ENCODE assay signal across 8 cellular contexts in the genomic region with DNA sequence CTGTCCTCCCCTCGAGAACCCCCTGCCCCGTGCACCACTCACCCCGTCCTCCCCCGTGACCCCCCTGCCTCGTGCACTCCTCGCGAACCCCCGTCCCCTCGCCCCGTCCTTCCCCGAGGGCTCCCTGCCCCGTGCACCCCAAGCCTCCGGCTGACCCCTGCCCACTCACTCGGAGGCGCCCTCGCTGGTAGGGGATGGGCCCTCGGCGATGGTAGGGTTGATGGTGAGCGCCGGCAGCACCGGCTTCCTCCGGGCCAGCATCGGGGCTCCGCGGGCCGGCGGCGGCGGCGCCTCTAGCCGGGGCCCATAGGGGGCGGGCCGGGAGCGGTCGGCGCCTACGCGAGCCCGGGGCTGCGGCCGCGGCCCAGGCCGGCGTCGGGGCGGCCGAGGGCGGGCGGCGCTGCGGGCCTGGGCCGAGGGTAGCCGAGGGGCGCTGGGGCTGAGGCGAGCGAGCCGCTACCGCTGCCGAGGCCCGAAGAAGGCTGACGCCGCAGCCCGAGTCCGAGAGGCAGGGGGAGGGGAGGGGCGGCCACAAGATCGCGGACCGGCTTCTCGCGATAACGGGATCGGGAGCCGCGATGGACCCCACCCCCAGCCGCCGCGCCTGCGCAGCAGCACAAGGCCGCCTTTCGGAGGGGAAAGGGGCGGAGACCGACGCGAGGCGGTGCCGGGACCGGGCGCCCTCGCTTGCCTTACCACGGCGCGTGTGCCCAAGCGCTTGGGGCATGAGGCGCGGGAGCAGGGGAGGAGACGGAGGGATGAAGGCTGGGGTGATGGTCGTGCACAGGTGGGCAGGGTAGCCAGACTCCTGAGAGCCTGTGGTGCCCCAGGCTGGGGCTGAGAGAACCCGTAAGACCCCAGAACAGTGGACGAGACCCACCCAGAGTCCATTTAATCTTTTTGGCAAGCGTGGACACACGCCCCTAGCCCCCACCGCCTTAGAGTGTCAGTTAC. TPM values are rescaled to one million over a fixed set of nuclear protein-coding genes. Genes with fewer than 3 reads are reported as not detected.
A peak's percentile ranks its signal among the peaks of the same experiment; 100 is the strongest.
DNase-seq lines count a peak whose midpoint lies in the region; ATAC-seq and TF ChIP-seq lines count a peak whose summit lies in the region.

A gene (minus strand): TSS at position 508 of the 954 bp plus-strand sequence. CDS start 247 bp downstream, at position 261.

- H3K27me3 ChIP-seq in adrenal gland (no peaks in the 10 kb centered on the region), heart left ventricle (no peaks in the 10 kb centered on the region)

- H3K27me3 Mint-ChIP-seq in type B pancreatic cell: no peaks in the 10 kb centered on the region

- intact Hi-C loops in adrenal gland (cut with DNase I) (loop anchor here in 1 of 2 donors (5.0 kb wide), 1 partner anchor 52 kb away; no protein-coding TSS in a partner anchor), heart left ventricle (cut with DNase I) (loop anchor here in 7 of 10 donors (1.0 to 10.0 kb wide), 7 partner anchors 47 to 139 kb away; a partner anchor contains a TSS), posterior cingulate gyrus (cut with DNase I) (loop anchor here (5.0 to 10.0 kb wide), 3 partner anchors 57 to 117 kb away; a partner anchor contains a TSS)

- H3K4me3 ChIP-seq in adrenal gland: peak within 1 kb of the TSS; percentile 57 to 93 (median 70)
- peak within 1 kb of the TSS; percentile 44 to 95 (median 78) for H3K4me3 ChIP-seq in heart left ventricle

- H3K4me1 ChIP-seq in adrenal gland (replicated peaks in 1 of 2): peaks cover 13 to 24% of the 10 kb centered on the region in 2 donors
- H3K4me1 ChIP-seq in heart left ventricle: peaks cover 0 to 33% (median 16%) of the 10 kb centered on the region in 12 donors

- ATAC-seq in HG02623 (IDR thresholded peaks at IDR 0.05; ENCODE audit: unreplicated experiment) (peak; percentile 81), heart left ventricle (peak; percentile 92 to 99 (median 98))

- no peaks in the 10 kb centered on the region for H3K9me3 ChIP-seq in adrenal gland (replicated peaks in 1 of 3)
- H3K9me3 ChIP-seq in heart left ventricle: no peaks in the 10 kb centered on the region

- peaks cover 12% of the 10 kb centered on the region for H3K4me1 Mint-ChIP-seq in type B pancreatic cell (ENCODE audit: unreplicated experiment)

- no peaks in the 10 kb centered on the region for H3K36me3 ChIP-seq in adrenal gland (replicated peaks in 1 of 2)
- H3K36me3 ChIP-seq in heart left ventricle: peaks cover 0 to 18% (median 0%) of the 10 kb centered on the region in 9 donors

- H3K27ac ChIP-seq in adrenal gland: peak within 1 kb of the TSS in 4 of 5 donors; percentile 10 to 96 (median 50)
- H3K27ac ChIP-seq in heart left ventricle: peak within 1 kb of the TSS in 11 of 12 donors; percentile 31 to 84 (median 72)

- H3K27ac Mint-ChIP-seq in type B pancreatic cell: peak within 1 kb of the TSS; percentile 77

- TF ChIP-seq POLR2A in adrenal gland (IDR thresholded peaks at IDR 0.05) (peak; percentile 57 to 68), heart left ventricle (IDR thresholded peaks at IDR 0.05) (peak in 1 of 2 donors; percentile 86)

- POLR2A ChIA-PET in GM10248 (lab: Yijun Ruan, JAX): no interaction called here

- TF ChIP-seq CTCF in GM10248 (IDR thresholded peaks at IDR 0.05; ENCODE audit: control extremely low read depth, extremely low read depth, low read depth, missing control alignments): no peak
- peak in 1 of 6 experiments; percentile 32 for TF ChIP-seq CTCF in adrenal gland (IDR thresholded peaks at IDR 0.05)
- peak in 2 of 12 donors; percentile 17 to 22 for TF ChIP-seq CTCF in heart left ventricle (IDR thresholded peaks at IDR 0.05)
- TF ChIP-seq CTCF in type B pancreatic cell (conservative IDR thresholded peaks at IDR 0.05): peak; percentile 19

- DNase-seq in GM10248 (ENCODE audit: extremely low spot score) (peak; percentile 98), NCI-H1436 treated with DMSO at 0.1 percent for 48 hours (lab: John Stamatoyannopoulos, UW) (peak; percentile 53), T-helper 1 cell (peak; percentile 93 to 97 (median 94)), adrenal gland (peak; percentile 92 to 96 (median 95)), heart left ventricle (peak; percentile 95 to 98 (median 96)), posterior cingulate gyrus (peak; percentile 93 to 99 (median 96)), type B pancreatic cell (ENCODE audit: extremely low spot score, unreplicated experiment) (peak; percentile 97)

- CTCF ChIA-PET in GM10248 (lab: Yijun Ruan, JAX): interaction anchor here (2.2 kb wide), 1 partner anchor 16 kb away, joined by 12 read pairs; no protein-coding TSS in a partner anchor

- H3K36me3 Mint-ChIP-seq in type B pancreatic cell: no peaks in the 10 kb centered on the region

- H3K4me3 Mint-ChIP-seq in type B pancreatic cell: peak within 1 kb of the TSS; percentile 95

- WGBS in adrenal gland, 4 donors: 0 to 3% (median 2%) methylated on average over 7 to 100 of the region's 102 CpGs
- WGBS in heart left ventricle, 4 donors: 0 to 2% (median 1%) methylated on average over 39 to 102 of the region's 102 CpGs

- no peaks in the 10 kb centered on the region for H3K9me3 Mint-ChIP-seq in type B pancreatic cell

RNA-seq across cellular contexts. Expression of the gene that starts here (rescaled TPM):
- 100 to 1,000 TPM in 7 of 8 donors, 10 to 100 TPM in 1; 88.4 to 188 (median 145) TPM for total RNA-seq in adrenal gland
- 100 to 1,000 TPM; 114 to 369 (median 336) TPM for polyA plus RNA-seq in adrenal gland
- 100 to 1,000 TPM in 7 of 9 donors, 10 to 100 TPM in 2; 95.3 to 154 (median 108) TPM for total RNA-seq in heart left ventricle
- polyA plus RNA-seq in heart left ventricle: 100 to 1,000 TPM; 131 to 204 TPM
- total RNA-seq in type B pancreatic cell (ENCODE audit: low replicate concordance): 144 TPM in 2 replicates

Comparison
In these comparisons a context has a peak if more than half of its experiments do, and no peak if none do; other contexts are left out.
1. Peak in every context shown above with its lines: DNase-seq, ATAC-seq, H3K4me3 ChIP-seq and H3K27ac ChIP-seq.